ENCODE assay signal across 16 cellular contexts in genomic region chr20:61830956-61831355, GRCh38.
DNase-seq lines count a peak whose midpoint lies in the region; ATAC-seq and TF ChIP-seq lines count a peak whose summit lies in the region.
"Had no signal": no experiment of that assay in that cellular context is flagged by ENCODE, and none has a peak within 500 bp of the region (broad histone marks: within the 10 kb centered on the region; RNA-seq: fewer than 3 reads in every experiment).

No MANE protein-coding gene starts in this region.

- no peak overlapping the region for H3K9ac ChIP-seq in BLaER1 treated with 17β-estradiol and CSF1 and Interleukin-3, amounts not matched to agents 10 nM and 100 nM

- H3K9me3 ChIP-seq in left ventricle myocardium inferior (replicated peaks) (peaks cover 8% of the 10 kb centered on the region), lower lobe of right lung (no peaks in the 10 kb centered on the region)
- 0 out of 22 replicates have a peak, but pooled peaks cover 0 to 6% (median 0%) of the 10 kb centered on the region in 11 experiments for H3K9me3 ChIP-seq in BLaER1 treated with 17β-estradiol and CSF1 and Interleukin-3, amounts not matched to agents 10 nM and 100 nM (replicated peaks in 1 of 11)

- H3K4me3 ChIP-seq in left ventricle myocardium inferior (no peak overlapping the region), lower lobe of right lung (no peak overlapping the region)
- no peak overlapping the region for H3K4me3 ChIP-seq in BLaER1 treated with 17β-estradiol and CSF1 and Interleukin-3, amounts not matched to agents 10 nM and 100 nM
- H3K4me3 ChIP-seq: GM12878, GM23338 had no signal

- H3K36me3 ChIP-seq in left ventricle myocardium inferior (no peaks in the 10 kb centered on the region), lower lobe of right lung (no peaks in the 10 kb centered on the region)
- H3K36me3 ChIP-seq in BLaER1 treated with 17β-estradiol and CSF1 and Interleukin-3, amounts not matched to agents 10 nM and 100 nM: no peaks in the 10 kb centered on the region

- intact Hi-C loops in left ventricle myocardium superior (cut with micrococcal nuclease): no loop called here
- intact Hi-C loops in left ventricle myocardium inferior (cut with micrococcal nuclease): no loop called here
- intact Hi-C loops in lower lobe of right lung (cut with DNase I): no loop called here

- TF ChIP-seq CTCF in left ventricle myocardium inferior (IDR thresholded peaks at IDR 0.05; ENCODE audit: borderline replicate concordance) (no peak), lower lobe of right lung (IDR thresholded peaks at IDR 0.05) (no peak)

- DNase-seq in left ventricle myocardium superior (peak; percentile 1), left ventricle myocardium inferior (no peak), lower lobe of right lung (peak; percentile 21), kidney glomerular epithelial cell (lab: John Stamatoyannopoulos, UW) (no peak)
- DNase-seq: CD4-positive, alpha-beta T cell; CD8-positive, alpha-beta memory T cell; DMS 273 treated with DMSO at 0.1 percent for 48 hours; DMS79; EL; GDM1; H9 had no signal

- H3K4me2 ChIP-seq in BLaER1 treated with 17β-estradiol and CSF1 and Interleukin-3, amounts not matched to agents 10 nM and 100 nM: peak overlapping the region in 9 of 11 experiments; percentile 4 to 68 (median 59); a peak in 16 of 22 replicates
- H3K4me2 ChIP-seq: GM23338 had no signal

- H3K4me1 ChIP-seq in left ventricle myocardium inferior: no peaks in the 10 kb centered on the region
- peaks cover 0 to 28% (median 13%) of the 10 kb centered on the region in 10 experiments; a peak in 15 of 20 replicates for H3K4me1 ChIP-seq in BLaER1 treated with 17β-estradiol and CSF1 and Interleukin-3, amounts not matched to agents 10 nM and 100 nM
- H3K4me1 ChIP-seq in lower lobe of right lung: no peaks in the 10 kb centered on the region

- H3K27ac ChIP-seq in left ventricle myocardium inferior (replicated peaks) (no peak overlapping the region), lower lobe of right lung (no peak overlapping the region)
- no peak overlapping the region for H3K27ac ChIP-seq in BLaER1 treated with 17β-estradiol and CSF1 and Interleukin-3, amounts not matched to agents 10 nM and 100 nM

- ATAC-seq in left ventricle myocardium superior (no peak), lower lobe of right lung (no peak), GM21576 (IDR thresholded peaks at IDR 0.05; ENCODE audit: unreplicated experiment) (no peak)
- ATAC-seq: GM12878, GM23338, HCT116 had no signal

- peaks cover 0 to 7% (median 0%) of the 10 kb centered on the region in 11 experiments; a peak in 2 of 22 replicates for H4K20me1 ChIP-seq in BLaER1 treated with 17β-estradiol and CSF1 and Interleukin-3, amounts not matched to agents 10 nM and 100 nM

- H3K27me3 ChIP-seq in left ventricle myocardium inferior (ENCODE audit: low read depth): peaks cover 72% of the 10 kb centered on the region
- no peaks in the 10 kb centered on the region for H3K27me3 ChIP-seq in BLaER1 treated with 17β-estradiol and CSF1 and Interleukin-3, amounts not matched to agents 10 nM and 100 nM
- peaks cover 27% of the 10 kb centered on the region for H3K27me3 ChIP-seq in lower lobe of right lung (ENCODE audit: low read depth)

Comparison
In these comparisons a context has a peak if more than half of its experiments do, and no peak if none do; other contexts are left out.
1. DNase-seq: peak in left ventricle myocardium superior (single experiment) and lower lobe of right lung (single experiment); none in left ventricle myocardium inferior (single experiment) and kidney glomerular epithelial cell (single experiment).